ENCODE assay signal across 21 cellular contexts in the genomic region with DNA sequence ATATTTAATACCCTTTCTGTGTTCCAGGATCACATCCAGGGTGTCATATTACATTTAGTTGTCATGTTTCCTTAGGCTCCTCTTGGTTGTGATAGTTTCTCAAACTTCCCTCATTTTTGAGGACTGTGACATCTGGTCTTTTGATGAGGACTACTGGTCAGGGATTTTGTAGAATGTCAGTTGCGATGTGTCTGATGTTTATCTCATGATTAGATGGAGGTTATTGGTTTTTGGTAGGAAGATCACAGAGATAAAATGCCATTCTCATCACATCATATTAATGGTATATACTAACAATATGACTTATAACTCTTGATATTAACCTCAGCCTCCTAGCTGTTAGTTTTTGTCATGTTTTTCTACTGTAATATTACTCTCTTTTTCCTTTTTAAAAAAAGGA.
DNase-seq lines count a peak whose midpoint lies in the region; ATAC-seq and TF ChIP-seq lines count a peak whose summit lies in the region.
"Had no signal": no experiment of that assay in that cellular context is flagged by ENCODE, and none has a peak within 500 bp of the region (broad histone marks: within the 10 kb centered on the region; RNA-seq: fewer than 3 reads in every experiment).

No MANE protein-coding gene starts in this region.

- H3K36me3 ChIP-seq in mammary epithelial cell (ENCODE audit: insufficient read depth, low read length) = no peaks in the 10 kb centered on the region
- H3K36me3 ChIP-seq: SJCRH30 had no signal

- TF ChIP-seq CTCF in MCF 10A (IDR thresholded peaks at IDR 0.05; ENCODE audit: unreplicated experiment) (no peak), mammary epithelial cell (conservative IDR thresholded peaks at IDR 0.05 in 1 of 2, IDR thresholded peaks at IDR 0.05 in 1 of 2; ENCODE audit: extremely low read depth in 1 of 2, insufficient read depth in 1 of 2, low read depth in 1 of 2, low read length in 2 of 2) (no peak), foreskin keratinocyte (conservative IDR thresholded peaks at IDR 0.05) (no peak)

- no peak overlapping the region for H3K4me3 Mint-ChIP-seq in MCF 10A (ENCODE audit: unreplicated experiment)

- peaks cover 5% of the 10 kb centered on the region for H3K27me3 ChIP-seq in mammary epithelial cell (ENCODE audit: insufficient read depth, low read length)
- no peaks in the 10 kb centered on the region for H3K27me3 ChIP-seq in foreskin keratinocyte
- H3K27me3 ChIP-seq: SJCRH30 had no signal

- H3K27ac ChIP-seq in mammary epithelial cell (ENCODE audit: insufficient read depth, low read depth, low read length) = no peak overlapping the region
- H3K27ac ChIP-seq in foreskin keratinocyte = no peak overlapping the region
- H3K27ac ChIP-seq: HL-60, SJCRH30 had no signal

- CTCF ChIA-PET in MCF 10A (lab: Yijun Ruan, JAX) (no interaction called here), mammary epithelial cell (lab: Charles Lee; ENCODE audit: low non-redundant PET) (no interaction called here)

- no peaks in the 10 kb centered on the region for H3K9me3 ChIP-seq in mammary epithelial cell (replicated peaks; ENCODE audit: insufficient read depth, low read length)
- H3K9me3 ChIP-seq: SJCRH30 had no signal

- H3K4me1 ChIP-seq in mammary epithelial cell (ENCODE audit: insufficient read depth, low read length) = no peaks in the 10 kb centered on the region
- H3K4me1 ChIP-seq in foreskin keratinocyte = no peaks in the 10 kb centered on the region

- no peak overlapping the region for H3K27ac Mint-ChIP-seq in MCF 10A (ENCODE audit: low read depth, unreplicated experiment)

- no peaks in the 10 kb centered on the region for H3K79me2 ChIP-seq in mammary epithelial cell (ENCODE audit: insufficient read depth, low read length)

- H3K4me1 Mint-ChIP-seq in MCF 10A (ENCODE audit: insufficient read depth, unreplicated experiment) = no peaks in the 10 kb centered on the region

- DNase-seq in MCF 10A (ENCODE audit: unreplicated experiment) = peak; percentile 0
- no peak for DNase-seq in mammary epithelial cell
- DNase-seq in RPMI7951 (ENCODE audit: low read depth) = peak; percentile 42
- peak; percentile 3 to 35 for DNase-seq in foreskin keratinocyte
- no peak for DNase-seq in effector CD8-positive, alpha-beta T cell (lab: John Stamatoyannopoulos, UW)
- no peak for DNase-seq in NCI-H774 (lab: John Stamatoyannopoulos, UW)
- DNase-seq: 8988T, Calu3, DND-41, NCI-H1105, NCI-H1436 treated with DMSO at 0.1 percent for 48 hours, NCI-H187 treated with DMSO at 0.1 percent for 48 hours, NCI-H2171 treated with DMSO at 0.1 percent for 48 hours, NCI-H345, NCI-H510A treated with DMSO at 0.1 percent for 48 hours, NCI-H748 treated with DMSO at 0.1 percent for 48 hours had no signal

- H3K36me3 Mint-ChIP-seq in MCF 10A (ENCODE audit: insufficient read depth, unreplicated experiment) = no peaks in the 10 kb centered on the region

- no peaks in the 10 kb centered on the region for H4K20me1 ChIP-seq in mammary epithelial cell (ENCODE audit: insufficient read depth, low read length)

- BruUV-seq in MCF 10A (replicated peaks; lab: Mats Ljungman, UMichigan) (no TSS peak), mammary epithelial cell (replicated peaks; lab: Mats Ljungman, UMichigan) (no TSS peak)

- H3K9ac ChIP-seq in mammary epithelial cell (ENCODE audit: insufficient read depth, low read length) = no peak overlapping the region

- POLR2A ChIA-PET in MCF 10A (lab: Yijun Ruan, JAX) = interaction anchor here (0.7 kb wide), 1 partner anchor 11 kb away, joined by 3 read pairs; no protein-coding TSS in a partner anchor

- H2AFZ ChIP-seq in mammary epithelial cell (ENCODE audit: low read depth, low read length) = no peak overlapping the region

- intact Hi-C loops in MCF 10A (cut with micrococcal nuclease) (no loop called here), mammary epithelial cell (cut with micrococcal nuclease) (no loop called here)

- no CpG with 5 or more reads among the region's 1 CpG for WGBS in mammary epithelial cell (ENCODE audit: low coverage, missing lambda C conversion rate)

- in situ Hi-C loops in mammary epithelial cell (cut with MboI; ENCODE audit: low sequenced_read_pairs in 2 of 2) = no loop called here

- H3K27me3 Mint-ChIP-seq in MCF 10A (ENCODE audit: insufficient read depth, unreplicated experiment) = peaks cover 46% of the 10 kb centered on the region

- dilution Hi-C loops in mammary epithelial cell (cut with HindIII; ENCODE audit: low sequenced_read_pairs) = no loop called here

- H3K4me2 ChIP-seq in mammary epithelial cell (ENCODE audit: insufficient read depth, low read depth, low read length) = no peak overlapping the region

- no peak overlapping the region for H3K4me3 ChIP-seq in mammary epithelial cell (replicated peaks in 1 of 3; ENCODE audit: insufficient read depth in 1 of 3, low read depth in 2 of 3, low read length in 3 of 3)
- H3K4me3 ChIP-seq: GM12878, SJCRH30 had no signal

- no peaks in the 10 kb centered on the region for H3K9me3 Mint-ChIP-seq in MCF 10A (ENCODE audit: unreplicated experiment)

- ATAC-seq in foreskin keratinocyte = no peak
- ATAC-seq in GM21423 (IDR thresholded peaks at IDR 0.05; ENCODE audit: unreplicated experiment) = no peak
- ATAC-seq: GM12878, Right ventricle myocardium inferior had no signal

Comparison
In these comparisons a context has a peak if more than half of its experiments do, and no peak if none do; other contexts are left out.
1. DNase-seq: peak in MCF 10A (single experiment), RPMI7951 (single experiment) and foreskin keratinocyte (2 of 2); none in mammary epithelial cell (single experiment), effector CD8-positive, alpha-beta T cell (single experiment) and NCI-H774 (single experiment).